ENCODE assay signal across 12 cellular contexts in genomic region chr20:13336308-13337089, GRCh38.
DNase-seq lines count a peak whose midpoint lies in the region; ATAC-seq, FAIRE-seq and TF ChIP-seq lines count a peak whose summit lies in the region.
"Had no signal": no experiment of that assay in that cellular context is flagged by ENCODE, and none has a peak within 500 bp of the region (broad histone marks: within the 10 kb centered on the region; RNA-seq: fewer than 3 reads in every experiment).

No MANE protein-coding gene starts in this region.

- FAIRE-seq in GM19239 (lab: Jason Lieb, UNC) (peak; percentile 73), bronchial epithelial cell (lab: Jason Lieb, UNC) (no peak)

- H3K36me3 ChIP-seq in bronchial epithelial cell (ENCODE audit: control insufficient read depth, insufficient read depth, low read length): no peaks in the 10 kb centered on the region

- TF ChIP-seq CTCF in bronchial epithelial cell (IDR thresholded peaks at IDR 0.05; ENCODE audit: insufficient read depth, low read length, severe bottlenecking): no peak

- DNase-seq in AG08395 (ENCODE audit: low spot score): peak; percentile 45
- no peak for DNase-seq in GM19239 (ENCODE audit: insufficient read length, low spot score)
- DNase-seq in bronchial epithelial cell (ENCODE audit: low read depth): peak; percentile 88
- no peak for DNase-seq in NCI-H1048 (lab: John Stamatoyannopoulos, UW)
- no peak for DNase-seq in COLO829 (ENCODE audit: low spot score)
- DNase-seq in NCI-H2171 (lab: John Stamatoyannopoulos, UW): no peak
- DNase-seq in NCI-H187 treated with DMSO at 0.1 percent for 48 hours (lab: John Stamatoyannopoulos, UW): no peak
- DNase-seq: activated CD4-positive, alpha-beta memory T cell treated with anti-CD3 and anti-CD28 coated beads for 36 hours; posterior cingulate gyrus; stimulated activated CD8-positive, alpha-beta memory T cell treated with anti-CD3 and anti-CD28 coated beads, Interleukin-4, amount 100 ng/mL, for 48 hours had no signal

- no peak overlapping the region for H3K4me3 ChIP-seq in bronchial epithelial cell (ENCODE audit: low read depth, low read length)

- peak; percentile 65 for ATAC-seq in HG03139 (IDR thresholded peaks at IDR 0.05; ENCODE audit: unreplicated experiment)
- ATAC-seq: Panc1 had no signal

- H3K27me3 ChIP-seq in bronchial epithelial cell (ENCODE audit: control insufficient read depth, insufficient read depth, low read length): no peaks in the 10 kb centered on the region

Comparison
In these comparisons a context has a peak if more than half of its experiments do, and no peak if none do; other contexts are left out.
1. DNase-seq: peak in AG08395 (single experiment) and bronchial epithelial cell (single experiment); none in GM19239 (single experiment), NCI-H1048 (single experiment), COLO829 (single experiment), NCI-H2171 (single experiment) and NCI-H187 treated with DMSO at 0.1 percent for 48 hours (single experiment).